In genomic region chr5:132748522-132749000, GRCh38 we compare ENCODE assay signal across 16 cellular contexts. TPM values are rescaled to one million over a fixed set of nuclear protein-coding genes. Genes with fewer than 3 reads are reported as not detected.
DNase-seq lines count a peak whose midpoint lies in the region; ATAC-seq and TF ChIP-seq lines count a peak whose summit lies in the region.
"Had no signal": no experiment of that assay in that cellular context is flagged by ENCODE, and none has a peak within 500 bp of the region (broad histone marks: within the 10 kb centered on the region; RNA-seq: fewer than 3 reads in every experiment).

No MANE protein-coding gene starts in this region.

- no peak overlapping the region for H3K27ac Mint-ChIP-seq in activated T-cell treated with anti-CD3 and anti-CD28 coated beads, Interleukin-2, amount 50 U/mL, for 72 hours
- H3K27ac Mint-ChIP-seq in activated CD8-positive, alpha-beta T cell treated with anti-CD3 and anti-CD28 coated beads for 36 hours: peak overlapping the region; percentile 27
- no peak overlapping the region for H3K27ac Mint-ChIP-seq in stimulated activated naive B cell treated with anti-CD40 and anti-IgM and Interleukin-4, amounts not matched to agents 10 μg/mL and 1 μg/mL and 100 μg/mL, for 72 hours

- H3K27me3 Mint-ChIP-seq in activated T-cell treated with anti-CD3 and anti-CD28 coated beads, Interleukin-2, amount 50 U/mL, for 72 hours (ENCODE audit: low read depth): peaks cover 16% of the 10 kb centered on the region
- H3K27me3 Mint-ChIP-seq in activated CD8-positive, alpha-beta T cell treated with anti-CD3 and anti-CD28 coated beads for 36 hours: peaks cover 10% of the 10 kb centered on the region
- H3K27me3 Mint-ChIP-seq in stimulated activated naive B cell treated with anti-CD40 and anti-IgM and Interleukin-4, amounts not matched to agents 10 μg/mL and 1 μg/mL and 100 μg/mL, for 72 hours: peaks cover 26 to 43% of the 10 kb centered on the region in 2 donors

- intact Hi-C loops in activated CD8-positive, alpha-beta T cell treated with anti-CD3 and anti-CD28 coated beads for 36 hours (cut with micrococcal nuclease): loop anchor here (5.0 kb wide), 1 partner anchor 74 kb away; no protein-coding TSS in a partner anchor

- H3K27ac ChIP-seq in foreskin keratinocyte: no peak overlapping the region
- H3K27ac ChIP-seq: prostate gland, tibial nerve had no signal

- ATAC-seq in activated T-cell treated with anti-CD3 and anti-CD28 coated beads, Interleukin-2, amount 50 U/mL, for 72 hours (replicated peaks in 1 of 2): no peak
- ATAC-seq in activated CD8-positive, alpha-beta T cell treated with anti-CD3 and anti-CD28 coated beads for 36 hours: no peak
- peak; percentile 12 for ATAC-seq in foreskin keratinocyte
- ATAC-seq in stimulated activated naive B cell treated with anti-CD40 and anti-IgM and Interleukin-4, amounts not matched to agents 10 μg/mL and 1 μg/mL and 100 μg/mL, for 72 hours (replicated peaks): no peak
- ATAC-seq in HG03457 (IDR thresholded peaks at IDR 0.05; ENCODE audit: unreplicated experiment): no peak
- ATAC-seq in HG03442 (IDR thresholded peaks at IDR 0.05; ENCODE audit: unreplicated experiment): no peak

- H3K4me1 Mint-ChIP-seq in activated T-cell treated with anti-CD3 and anti-CD28 coated beads, Interleukin-2, amount 50 U/mL, for 72 hours (ENCODE audit: low read depth): peaks cover 30% of the 10 kb centered on the region
- peaks cover 41% of the 10 kb centered on the region for H3K4me1 Mint-ChIP-seq in activated CD8-positive, alpha-beta T cell treated with anti-CD3 and anti-CD28 coated beads for 36 hours (ENCODE audit: low read depth)
- peaks cover 11 to 16% of the 10 kb centered on the region in 2 donors for H3K4me1 Mint-ChIP-seq in stimulated activated naive B cell treated with anti-CD40 and anti-IgM and Interleukin-4, amounts not matched to agents 10 μg/mL and 1 μg/mL and 100 μg/mL, for 72 hours

- peaks cover 25% of the 10 kb centered on the region for H3K27me3 ChIP-seq in foreskin keratinocyte

- TF ChIP-seq CTCF in activated CD8-positive, alpha-beta T cell treated with anti-CD3 and anti-CD28 coated beads for 36 hours (IDR thresholded peaks at IDR 0.05): no peak
- no peak for TF ChIP-seq CTCF in foreskin keratinocyte (conservative IDR thresholded peaks at IDR 0.05)

- CTCF ChIA-PET in activated CD8-positive, alpha-beta T cell treated with anti-CD3 and anti-CD28 coated beads for 36 hours (lab: Charles Lee): interaction anchor here (1.7 to 3.8 kb wide), 2 partner anchors 9 to 71 kb away, joined by 4 to 36 read pairs; no protein-coding TSS in a partner anchor

- DNase-seq in activated T-cell treated with anti-CD3 and anti-CD28 coated beads, Interleukin-2, amount 50 U/mL, for 72 hours: no peak
- DNase-seq in activated T-cell treated with anti-CD3 and anti-CD28 coated beads for 4 hours (no peak), foreskin keratinocyte (peak; percentile 38 to 54), NCI-H2107 (lab: John Stamatoyannopoulos, UW) (no peak)
- DNase-seq in activated CD8-positive, alpha-beta T cell treated with anti-CD3 and anti-CD28 coated beads for 36 hours: no peak
- DNase-seq in stimulated activated naive B cell treated with anti-CD40 and anti-IgM and Interleukin-4, amounts not matched to agents 10 μg/mL and 1 μg/mL and 100 μg/mL, for 72 hours: no peak
- DNase-seq: anterior cingulate cortex, DMS 273 treated with DMSO at 0.1 percent for 48 hours, KBM-7, NCI-H526 treated with DMSO at 0.1 percent for 48 hours had no signal

- H3K4me3 Mint-ChIP-seq in activated T-cell treated with anti-CD3 and anti-CD28 coated beads, Interleukin-2, amount 50 U/mL, for 72 hours: peak overlapping the region; percentile 58 to 59
- peak overlapping the region; percentile 55 for H3K4me3 Mint-ChIP-seq in activated CD8-positive, alpha-beta T cell treated with anti-CD3 and anti-CD28 coated beads for 36 hours
- H3K4me3 Mint-ChIP-seq in stimulated activated naive B cell treated with anti-CD40 and anti-IgM and Interleukin-4, amounts not matched to agents 10 μg/mL and 1 μg/mL and 100 μg/mL, for 72 hours: peak overlapping the region; percentile 11 to 60

- H3K36me3 Mint-ChIP-seq in activated T-cell treated with anti-CD3 and anti-CD28 coated beads, Interleukin-2, amount 50 U/mL, for 72 hours (ENCODE audit: insufficient read depth in 2 of 2): no peaks in the 10 kb centered on the region
- peaks cover 19% of the 10 kb centered on the region for H3K36me3 Mint-ChIP-seq in activated CD8-positive, alpha-beta T cell treated with anti-CD3 and anti-CD28 coated beads for 36 hours (ENCODE audit: low read depth)
- H3K36me3 Mint-ChIP-seq in stimulated activated naive B cell treated with anti-CD40 and anti-IgM and Interleukin-4, amounts not matched to agents 10 μg/mL and 1 μg/mL and 100 μg/mL, for 72 hours: no peaks in the 10 kb centered on the region

- no peaks in the 10 kb centered on the region for H3K9me3 Mint-ChIP-seq in activated T-cell treated with anti-CD3 and anti-CD28 coated beads, Interleukin-2, amount 50 U/mL, for 72 hours
- H3K9me3 Mint-ChIP-seq in activated CD8-positive, alpha-beta T cell treated with anti-CD3 and anti-CD28 coated beads for 36 hours: no peaks in the 10 kb centered on the region
- H3K9me3 Mint-ChIP-seq in stimulated activated naive B cell treated with anti-CD40 and anti-IgM and Interleukin-4, amounts not matched to agents 10 μg/mL and 1 μg/mL and 100 μg/mL, for 72 hours: no peaks in the 10 kb centered on the region

- H3K4me1 ChIP-seq in foreskin keratinocyte: no peaks in the 10 kb centered on the region
- H3K4me1 ChIP-seq: prostate gland had no signal

- POLR2A ChIA-PET in activated CD8-positive, alpha-beta T cell treated with anti-CD3 and anti-CD28 coated beads for 36 hours (lab: Charles Lee): interaction anchor here (0.7 to 3.4 kb wide), 3 partner anchors 11 to 339 kb away, joined by 3 to 23 read pairs (median 3); partner anchors contain the start of gene KIF3A

RNA-seq across cellular contexts. Expression of gene CCNI2, which starts 1.3 kb away (rescaled TPM):
- total RNA-seq in activated T-cell treated with anti-CD3 and anti-CD28 coated beads, Interleukin-2, amount 50 U/mL, for 72 hours: 1 to 10 TPM; 3.4 to 4.6 TPM
- total RNA-seq in activated CD8-positive, alpha-beta T cell treated with anti-CD3 and anti-CD28 coated beads for 36 hours: 10 to 100 TPM in 1 of 2 experiments, 1 to 10 TPM in 1; 8.7 to 10.0 TPM
- 0.37 and 0.39 TPM in 2 replicates for total RNA-seq in foreskin keratinocyte
- 0.12 and 0.19 TPM in 2 replicates for polyA plus RNA-seq in foreskin keratinocyte
- total RNA-seq: fibroblast of villous mesenchyme, tibial nerve had no signal
- polyA plus RNA-seq: AG04450 had no signal

RNA-seq across cellular contexts. Expression of gene KIF3A, which starts 11.2 kb away (rescaled TPM):
- total RNA-seq in activated T-cell treated with anti-CD3 and anti-CD28 coated beads, Interleukin-2, amount 50 U/mL, for 72 hours: 10 to 100 TPM; 20.0 to 26.9 TPM
- total RNA-seq in activated CD8-positive, alpha-beta T cell treated with anti-CD3 and anti-CD28 coated beads for 36 hours: 10 to 100 TPM; 16.4 to 17.0 TPM
- total RNA-seq in foreskin keratinocyte: 12.6 and 13.0 TPM in 2 replicates
- polyA plus RNA-seq in foreskin keratinocyte: 2.5 and 2.6 TPM in 2 replicates

RNA-seq across cellular contexts. Expression of gene SEPTIN8, which starts 28.5 kb away (rescaled TPM):
- total RNA-seq in activated T-cell treated with anti-CD3 and anti-CD28 coated beads, Interleukin-2, amount 50 U/mL, for 72 hours: 10 to 100 TPM; 24.7 to 26.4 TPM
- total RNA-seq in activated CD8-positive, alpha-beta T cell treated with anti-CD3 and anti-CD28 coated beads for 36 hours: 10 to 100 TPM; 25.2 to 27.1 TPM
- 47.9 and 48.5 TPM in 2 replicates for total RNA-seq in foreskin keratinocyte
- 22.5 and 24.9 TPM in 2 replicates for polyA plus RNA-seq in foreskin keratinocyte

Comparison
In these comparisons a context has a peak if more than half of its experiments do, and no peak if none do; other contexts are left out.
1. DNase-seq: peak in foreskin keratinocyte (2 of 2); none in activated T-cell treated with anti-CD3 and anti-CD28 coated beads, Interleukin-2, amount 50 U/mL, for 72 hours (0 of 2), activated T-cell treated with anti-CD3 and anti-CD28 coated beads for 4 hours (single experiment), activated CD8-positive, alpha-beta T cell treated with anti-CD3 and anti-CD28 coated beads for 36 hours (single experiment), stimulated activated naive B cell treated with anti-CD40 and anti-IgM and Interleukin-4, amounts not matched to agents 10 μg/mL and 1 μg/mL and 100 μg/mL, for 72 hours (single experiment) and NCI-H2107 (single experiment).
2. Peak in every context shown above with its lines, with median percentiles within 50 percentile points of each other: H3K4me3 Mint-ChIP-seq.